ENCODE assay signal across 12 cellular contexts in the genomic region with DNA sequence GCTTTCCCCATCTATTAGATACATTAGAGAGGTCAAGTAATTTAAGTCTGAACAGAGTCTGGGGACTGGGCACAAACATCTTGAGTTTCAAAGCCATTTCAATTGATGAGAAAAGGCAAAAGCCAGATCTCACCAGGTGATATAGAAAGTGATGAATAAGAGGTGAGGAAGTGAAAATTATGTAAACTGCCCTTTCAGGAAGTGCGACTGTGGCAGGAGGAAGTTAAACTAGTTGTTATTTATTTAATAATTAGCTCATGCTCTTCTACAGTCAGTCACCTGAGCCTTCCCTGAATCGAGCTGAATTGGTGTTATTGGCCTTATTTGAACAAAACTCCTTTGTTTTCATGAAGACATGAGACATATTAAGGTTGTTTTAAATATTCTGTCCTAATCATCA.
A peak's percentile ranks its signal among the peaks of the same experiment; 100 is the strongest.
DNase-seq lines count a peak whose midpoint lies in the region; ATAC-seq, FAIRE-seq and TF ChIP-seq lines count a peak whose summit lies in the region.
"Had no signal": no experiment of that assay in that cellular context is flagged by ENCODE, and none has a peak within 500 bp of the region (broad histone marks: within the 10 kb centered on the region; RNA-seq: fewer than 3 reads in every experiment).

No MANE protein-coding gene starts in this region.

- no peaks in the 10 kb centered on the region for H3K36me3 Mint-ChIP-seq in nephron progenitor cell (ENCODE audit: low read depth)
- no peaks in the 10 kb centered on the region for H3K36me3 Mint-ChIP-seq in activated CD4-positive, alpha-beta memory T cell treated with anti-CD3 and anti-CD28 coated beads for 36 hours

- H3K4me1 ChIP-seq in GM12878 (ENCODE audit: control insufficient read depth, insufficient read depth, low read length), result no peaks in the 10 kb centered on the region
- H3K4me1 ChIP-seq in thyroid gland, result no peaks in the 10 kb centered on the region
- H3K4me1 ChIP-seq: heart right ventricle had no signal

- POLR2A ChIA-PET in GM12878 (lab: Charles Lee), result no interaction called here
- POLR2A ChIA-PET in activated CD4-positive, alpha-beta memory T cell treated with anti-CD3 and anti-CD28 coated beads for 36 hours (lab: Charles Lee), result no interaction called here

- no peaks in the 10 kb centered on the region for H3K79me2 ChIP-seq in GM12878 (ENCODE audit: control insufficient read depth, insufficient read depth, low read length)

- TF ChIP-seq RAD21 in GM12878 (IDR thresholded peaks at IDR 0.05; ENCODE audit: insufficient read depth, low read depth, low read length), result no peak

- H4K20me1 ChIP-seq in GM12878 (ENCODE audit: control insufficient read depth, insufficient read depth), result no peaks in the 10 kb centered on the region

- no peak for TF ChIP-seq EP300 in GM12878 (IDR thresholded peaks at IDR 0.05; ENCODE audit: borderline replicate concordance in 1 of 2, control insufficient read depth in 1 of 2, low read depth in 2 of 2, low read length in 2 of 2)

- WGBS in GM12878 (ENCODE audit: insufficient coverage, insufficient replicate concordance, low lambda C conversion rate, missing lambda C conversion rate), result 3% methylated on average over 2 of the region's 2 CpGs
- WGBS in thyroid gland, 2 donors, result 57 to 61% methylated on average over 2 of the region's 2 CpGs

- H3K36me3 ChIP-seq in GM12878 (ENCODE audit: control insufficient read depth in 2 of 2, insufficient read depth in 2 of 2, low read length in 1 of 2) (no peaks in the 10 kb centered on the region), thyroid gland (no peaks in the 10 kb centered on the region)
- H3K36me3 ChIP-seq: heart right ventricle had no signal

- H3K27ac ChIP-seq in GM12878 (ENCODE audit: control insufficient read depth, insufficient read depth), result no peak overlapping the region
- no peak overlapping the region for H3K27ac ChIP-seq in thyroid gland
- H3K27ac ChIP-seq: heart right ventricle had no signal

- no peak for FAIRE-seq in GM12878 (lab: Jason Lieb, UNC)

- intact Hi-C loops in GM12878 (cut with micrococcal nuclease; ENCODE audit: unreplicated experiment) (no loop called here), thyroid gland (cut with DNase I) (no loop called here)
- intact Hi-C loops in activated CD4-positive, alpha-beta memory T cell treated with anti-CD3 and anti-CD28 coated beads for 36 hours (cut with micrococcal nuclease), result no loop called here

- H3K27ac Mint-ChIP-seq in nephron progenitor cell, result no peak overlapping the region
- H3K27ac Mint-ChIP-seq in activated CD4-positive, alpha-beta memory T cell treated with anti-CD3 and anti-CD28 coated beads for 36 hours, result no peak overlapping the region
- H3K27ac Mint-ChIP-seq: T-helper 2 cell treated with Interferon-gamma antibody and Interleukin-4, amounts not matched to agents 5 μg/mL and 100 μg/mL, for 36 hours had no signal

- H3K4me1 Mint-ChIP-seq in nephron progenitor cell, result no peaks in the 10 kb centered on the region
- H3K4me1 Mint-ChIP-seq in activated CD4-positive, alpha-beta memory T cell treated with anti-CD3 and anti-CD28 coated beads for 36 hours (ENCODE audit: low read depth), result no peaks in the 10 kb centered on the region

- peaks cover 2% of the 10 kb centered on the region for H3K27me3 Mint-ChIP-seq in nephron progenitor cell (ENCODE audit: low read depth, poor library complexity)
- peaks cover 3% of the 10 kb centered on the region for H3K27me3 Mint-ChIP-seq in activated CD4-positive, alpha-beta memory T cell treated with anti-CD3 and anti-CD28 coated beads for 36 hours

- peak; percentile 92 for ATAC-seq in GM18867 (IDR thresholded peaks at IDR 0.05; ENCODE audit: unreplicated experiment)
- ATAC-seq in GM21526 (IDR thresholded peaks at IDR 0.05; ENCODE audit: low FRiP score, unreplicated experiment), result peak; percentile 87
- ATAC-seq in HG03135 (IDR thresholded peaks at IDR 0.05; ENCODE audit: unreplicated experiment), result peak; percentile 95
- ATAC-seq in GM12878, result peak; percentile 47
- ATAC-seq: heart right ventricle had no signal

- H3K9ac ChIP-seq in GM12878 (ENCODE audit: control insufficient read depth, insufficient read depth, low read length), result no peak overlapping the region

- H2AFZ ChIP-seq in GM12878 (ENCODE audit: control insufficient read depth, low read depth, low read length), result no peak overlapping the region

- DNase-seq in GM12878 (ENCODE audit: low read depth, low spot score) (no peak), G401 (ENCODE audit: low spot score) (no peak), nephron progenitor cell (no peak), thyroid gland (no peak)
- no peak for DNase-seq in activated CD4-positive, alpha-beta memory T cell treated with anti-CD3 and anti-CD28 coated beads for 36 hours
- DNase-seq: heart right ventricle, substantia nigra had no signal

- CTCF ChIA-PET in GM12878 (lab: Yijun Ruan, JAX), result interaction anchor here (1.2 kb wide), 1 partner anchor 54 kb away, joined by 3 read pairs; no protein-coding TSS in a partner anchor
- CTCF ChIA-PET in activated CD4-positive, alpha-beta memory T cell treated with anti-CD3 and anti-CD28 coated beads for 36 hours (lab: Charles Lee), result no interaction called here

- SMC1A ChIA-PET in GM12878 (lab: Charles Lee; ENCODE audit: uncharacterized antibody, unreplicated experiment), result no interaction called here

- in situ Hi-C loops in GM12878 (cut with MboI), result no loop called here
- in situ Hi-C loops in G401 (cut with HindIII; ENCODE audit: low sequenced_read_pairs), result no loop called here

- H3K27me3 ChIP-seq in GM12878 (replicated peaks in 1 of 2; ENCODE audit: control insufficient read depth in 2 of 2, insufficient read depth in 2 of 2, low read length in 1 of 2) (no peaks in the 10 kb centered on the region), thyroid gland (no peaks in the 10 kb centered on the region)
- H3K27me3 ChIP-seq: heart right ventricle had no signal

- H3K9me3 ChIP-seq in GM12878 (replicated peaks; ENCODE audit: control insufficient read depth, insufficient read depth, low read length), result no peaks in the 10 kb centered on the region
- no peaks in the 10 kb centered on the region for H3K9me3 ChIP-seq in thyroid gland
- H3K9me3 ChIP-seq: heart right ventricle had no signal

- no peak for TF ChIP-seq POLR2A in GM12878 (IDR thresholded peaks at IDR 0.05; ENCODE audit: low read depth, low read length)
- no peak for TF ChIP-seq POLR2A in thyroid gland (IDR thresholded peaks at IDR 0.05)

- no peak overlapping the region for H3K4me3 ChIP-seq in GM12878
- H3K4me3 ChIP-seq in thyroid gland (replicated peaks in 1 of 3), result no peak overlapping the region
- H3K4me3 ChIP-seq: heart right ventricle, lung had no signal

- peaks cover 4% of the 10 kb centered on the region for H3K9me3 Mint-ChIP-seq in nephron progenitor cell
- H3K9me3 Mint-ChIP-seq in activated CD4-positive, alpha-beta memory T cell treated with anti-CD3 and anti-CD28 coated beads for 36 hours, result no peaks in the 10 kb centered on the region
- H3K9me3 Mint-ChIP-seq: T-helper 2 cell treated with Interferon-gamma antibody and Interleukin-4, amounts not matched to agents 5 μg/mL and 100 μg/mL, for 36 hours had no signal

- no peak overlapping the region for H3K4me2 ChIP-seq in GM12878 (ENCODE audit: control insufficient read depth, insufficient read depth)

- no peak for TF ChIP-seq CTCF in GM12878 (IDR thresholded peaks at IDR 0.05 in 2 of 3, conservative IDR thresholded peaks at IDR 0.05 in 1 of 3; ENCODE audit: control insufficient read depth in 2 of 3, extremely low read depth in 1 of 3, insufficient read depth in 1 of 3, low read depth in 3 of 3, low read length in 3 of 3)
- no peak for TF ChIP-seq CTCF in nephron progenitor cell (IDR thresholded peaks at IDR 0.05)
- TF ChIP-seq CTCF in thyroid gland (IDR thresholded peaks at IDR 0.05), result no peak

- H3K4me3 Mint-ChIP-seq in nephron progenitor cell, result no peak overlapping the region
- no peak overlapping the region for H3K4me3 Mint-ChIP-seq in activated CD4-positive, alpha-beta memory T cell treated with anti-CD3 and anti-CD28 coated beads for 36 hours
- H3K4me3 Mint-ChIP-seq: T-helper 2 cell treated with Interferon-gamma antibody and Interleukin-4, amounts not matched to agents 5 μg/mL and 100 μg/mL, for 36 hours had no signal

- RAD21 ChIA-PET in GM12878 (lab: Charles Lee; ENCODE audit: unreplicated experiment), result no interaction called here

- BruUV-seq in GM12878 (replicated peaks; lab: Mats Ljungman, UMichigan), result no TSS peak

TF ChIP-seq in GM12878, 131 proteins besides CTCF, POLR2A, EP300 and RAD21 (continues in another document):
- TF ChIP-seq ZSCAN29 (IDR thresholded peaks at IDR 0.05), result no peak
- TF ChIP-seq, protein P1, sequence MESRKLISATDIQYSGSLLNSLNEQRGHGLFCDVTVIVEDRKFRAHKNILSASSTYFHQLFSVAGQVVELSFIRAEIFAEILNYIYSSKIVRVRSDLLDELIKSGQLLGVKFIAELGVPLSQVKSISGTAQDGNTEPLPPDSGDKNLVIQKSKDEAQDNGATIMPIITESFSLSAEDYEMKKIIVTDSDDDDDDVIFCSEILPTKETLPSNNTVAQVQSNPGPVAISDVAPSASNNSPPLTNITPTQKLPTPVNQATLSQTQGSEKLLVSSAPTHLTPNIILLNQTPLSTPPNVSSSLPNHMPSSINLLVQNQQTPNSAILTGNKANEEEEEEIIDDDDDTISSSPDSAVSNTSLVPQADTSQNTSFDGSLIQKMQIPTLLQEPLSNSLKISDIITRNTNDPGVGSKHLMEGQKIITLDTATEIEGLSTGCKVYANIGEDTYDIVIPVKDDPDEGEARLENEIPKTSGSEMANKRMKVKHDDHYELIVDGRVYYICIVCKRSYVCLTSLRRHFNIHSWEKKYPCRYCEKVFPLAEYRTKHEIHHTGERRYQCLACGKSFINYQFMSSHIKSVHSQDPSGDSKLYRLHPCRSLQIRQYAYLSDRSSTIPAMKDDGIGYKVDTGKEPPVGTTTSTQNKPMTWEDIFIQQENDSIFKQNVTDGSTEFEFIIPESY (IDR thresholded peaks at IDR 0.05), result no peak
- TF ChIP-seq JUND (IDR thresholded peaks at IDR 0.05; ENCODE audit: low read depth, low read length), result no peak
- no peak for TF ChIP-seq NFIC (IDR thresholded peaks at IDR 0.05; ENCODE audit: low read depth, low read length)
- TF ChIP-seq, protein P2, sequence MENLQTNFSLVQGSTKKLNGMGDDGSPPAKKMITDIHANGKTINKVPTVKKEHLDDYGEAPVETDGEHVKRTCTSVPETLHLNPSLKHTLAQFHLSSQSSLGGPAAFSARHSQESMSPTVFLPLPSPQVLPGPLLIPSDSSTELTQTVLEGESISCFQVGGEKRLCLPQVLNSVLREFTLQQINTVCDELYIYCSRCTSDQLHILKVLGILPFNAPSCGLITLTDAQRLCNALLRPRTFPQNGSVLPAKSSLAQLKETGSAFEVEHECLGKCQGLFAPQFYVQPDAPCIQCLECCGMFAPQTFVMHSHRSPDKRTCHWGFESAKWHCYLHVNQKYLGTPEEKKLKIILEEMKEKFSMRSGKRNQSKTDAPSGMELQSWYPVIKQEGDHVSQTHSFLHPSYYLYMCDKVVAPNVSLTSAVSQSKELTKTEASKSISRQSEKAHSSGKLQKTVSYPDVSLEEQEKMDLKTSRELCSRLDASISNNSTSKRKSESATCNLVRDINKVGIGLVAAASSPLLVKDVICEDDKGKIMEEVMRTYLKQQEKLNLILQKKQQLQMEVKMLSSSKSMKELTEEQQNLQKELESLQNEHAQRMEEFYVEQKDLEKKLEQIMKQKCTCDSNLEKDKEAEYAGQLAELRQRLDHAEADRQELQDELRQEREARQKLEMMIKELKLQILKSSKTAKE (IDR thresholded peaks at IDR 0.05; ENCODE audit: low read depth, poor library complexity, severe bottlenecking), result no peak
- TF ChIP-seq RCOR1 (conservative IDR thresholded peaks at IDR 0.05; ENCODE audit: low read depth, low read length), result no peak
